1 cellular context compared by ENCODE assay signal in genomic region chr5:42811591-42812392, GRCh38.
TF ChIP-seq lines count a peak whose summit lies in the region.

Gene SELENOP (minus strand): TSS chr5:42811892. CDS start chr5:42808353, 3,539 bp downstream.

TF ChIP-seq in K562, 482 proteins besides CTCF, POLR2A, EP300 and RAD21 (continued from another document):
- no peak for TF ChIP-seq ZBTB40 (IDR thresholded peaks at IDR 0.05)
- TF ChIP-seq ZBTB40 (CRISPR knock-in tag; IDR thresholded peaks at IDR 0.05), result no peak
- TF ChIP-seq ZNF146 (CRISPR knock-in tag; IDR thresholded peaks at IDR 0.05; ENCODE audit: unreplicated experiment), result no peak
- TF ChIP-seq ATF4 (CRISPR knock-in tag; IDR thresholded peaks at IDR 0.05), result no peak
- TF ChIP-seq ILF3 (IDR thresholded peaks at IDR 0.05; ENCODE audit: borderline replicate concordance), result no peak
- no peak for TF ChIP-seq HNRNPUL1 (IDR thresholded peaks at IDR 0.05; ENCODE audit: low read length)
- TF ChIP-seq GATAD2A (IDR thresholded peaks at IDR 0.05), result no peak
- no peak for TF ChIP-seq NKRF (IDR thresholded peaks at IDR 0.05; ENCODE audit: borderline replicate concordance)
- no peak for TF ChIP-seq CHD2 (IDR thresholded peaks at IDR 0.05; ENCODE audit: low read depth, low read length)
- TF ChIP-seq MAFK (IDR thresholded peaks at IDR 0.05; ENCODE audit: low read length), result peak; percentile 98
- TF ChIP-seq ADNP (tag; IDR thresholded peaks at IDR 0.05), result no peak
- TF ChIP-seq SAFB (IDR thresholded peaks at IDR 0.05; ENCODE audit: borderline replicate concordance, low read depth, low read length), result no peak
- peak; percentile 85 for TF ChIP-seq ZNF384 (IDR thresholded peaks at IDR 0.05; ENCODE audit: low read depth, low read length)
- peak in 1 of 2 experiments; percentile 24; a peak in 1 of 4 replicates for TF ChIP-seq MNT (conservative IDR thresholded peaks at IDR 0.05)
TF ChIP-seq in K562: peak in this region for 37.
